ENCODE assay signal across 33 cellular contexts in the genomic region with DNA sequence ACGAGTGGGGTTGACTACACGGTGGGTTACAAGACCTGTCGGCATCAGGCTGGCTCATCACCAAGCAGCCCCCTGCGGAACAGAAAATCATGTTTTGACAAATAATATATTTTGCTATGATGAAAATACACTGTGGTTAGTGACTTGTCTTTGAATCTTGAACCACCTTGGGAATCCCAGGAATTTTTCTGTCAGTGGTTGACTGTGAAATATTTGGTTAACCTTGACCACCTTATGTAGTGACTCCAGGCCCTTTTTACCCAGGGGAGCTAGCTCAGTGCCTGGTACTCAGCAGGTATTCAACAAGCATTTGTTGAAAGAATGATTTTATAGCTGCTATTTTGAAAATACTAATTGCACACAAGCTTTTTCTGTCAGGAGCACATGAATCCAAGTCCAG.
"Had no signal": no experiment of that assay in that cellular context is flagged by ENCODE, and none has a peak within 500 bp of the region (broad histone marks: within the 10 kb centered on the region; RNA-seq: fewer than 3 reads in every experiment).

No MANE protein-coding gene starts in this region.

- H3K4me2 ChIP-seq: SK-N-SH had no signal

- H3K4me3 Mint-ChIP-seq: activated CD4-positive, alpha-beta T cell treated with anti-CD3 and anti-CD28 coated beads for 36 hours; activated CD4-positive, alpha-beta T cell treated with anti-CD3 and anti-CD28 coated beads, Interleukin-2, amount 10 ng/mL, durations not matched to agents 7 days and 5 days; activated CD8-positive, alpha-beta T cell treated with anti-CD3 and anti-CD28 coated beads, Interleukin-2, amount 10 ng/mL, durations not matched to agents 7 days and 5 days; activated naive CD4-positive, alpha-beta T cell treated with anti-CD3 and anti-CD28 coated beads, Interleukin-2, amount 50 U/mL, for 24 hours; activated naive CD8-positive, alpha-beta T cell treated with anti-CD3 and anti-CD28 coated beads, Interleukin-2, amount 10 ng/mL, durations not matched to agents 7 days and 5 days; activated T-cell treated with anti-CD3 and anti-CD28 coated beads, Interleukin-2, amount 50 U/mL, for 24 hours; T-helper 1 cell treated with Interleukin-12 subunit alpha and Interleukin-12 subunit beta and Interleukin-4 antibody, amounts not matched to agents 30 μg/mL and 1 μg/mL, for 36 hours; T-helper 2 cell treated with Interferon-gamma antibody and Interleukin-4, amounts not matched to agents 5 μg/mL and 100 μg/mL, for 36 hours had no signal

- H3K27ac Mint-ChIP-seq: activated CD4-positive, alpha-beta T cell treated with anti-CD3 and anti-CD28 coated beads for 36 hours; activated CD4-positive, alpha-beta T cell treated with anti-CD3 and anti-CD28 coated beads, Interleukin-2, amount 10 ng/mL, durations not matched to agents 7 days and 5 days; activated CD8-positive, alpha-beta T cell treated with anti-CD3 and anti-CD28 coated beads, Interleukin-2, amount 10 ng/mL, durations not matched to agents 7 days and 5 days; activated naive CD4-positive, alpha-beta T cell treated with anti-CD3 and anti-CD28 coated beads, Interleukin-2, amount 50 U/mL, for 24 hours; activated naive CD8-positive, alpha-beta T cell treated with anti-CD3 and anti-CD28 coated beads, Interleukin-2, amount 10 ng/mL, durations not matched to agents 7 days and 5 days; activated T-cell treated with anti-CD3 and anti-CD28 coated beads, Interleukin-2, amount 50 U/mL, for 24 hours; activated T-helper 2 cell treated with anti-CD3 and anti-CD28 coated beads, Interferon-gamma antibody, Interleukin-2, Interleukin-4, amounts not matched to agents 10 μg/mL and 5 μg/mL and 100 μg/mL, durations not matched to agents 14 hours and 24 hours and 36 hours; T-helper 1 cell treated with Interleukin-12 subunit alpha and Interleukin-12 subunit beta and Interleukin-4 antibody, amounts not matched to agents 30 μg/mL and 1 μg/mL, for 36 hours; T-helper 2 cell treated with Interferon-gamma antibody and Interleukin-4, amounts not matched to agents 5 μg/mL and 100 μg/mL, for 36 hours had no signal

- DNase-seq: activated CD4-positive, alpha-beta T cell treated with anti-CD3 and anti-CD28 coated beads for 36 hours; activated CD4-positive, alpha-beta T cell treated with anti-CD3 and anti-CD28 coated beads, Interleukin-2, amount 10 ng/mL, durations not matched to agents 7 days and 5 days; activated CD4-positive, alpha-beta T cell treated with anti-CD3 and anti-CD28 coated beads, Interleukin-2, amount 50 U/mL, for 48 hours; activated CD8-positive, alpha-beta T cell treated with anti-CD3 and anti-CD28 coated beads, Interleukin-2, amount 10 ng/mL, durations not matched to agents 7 days and 5 days; activated gamma-delta T cell; activated naive CD4-positive, alpha-beta T cell treated with Interleukin-2 at 50 U/mL for 16 hours; activated naive CD8-positive, alpha-beta T cell treated with anti-CD3 and anti-CD28 coated beads, Interleukin-2, amount 10 ng/mL, durations not matched to agents 7 days and 5 days; activated T-cell treated with anti-CD3 and anti-CD28 coated beads, Interleukin-2, amount 50 U/mL, for 24 hours; brain microvascular endothelial cell; central memory CD4-positive, alpha-beta T cell; Karpas-422; MG63; NCI-H1048; NCI-H1105 treated with DMSO at 0.1 percent for 48 hours; NCI-H1436; NCI-H1694; NCI-H1930; NCI-H2081 treated with DMSO at 0.1 percent for 48 hours; NCI-H226; NCI-H446 treated with DMSO at 0.1 percent for 48 hours; NCI-H524; RPMI8226; SHP77 treated with DMSO at 0.1 percent for 48 hours; SK-N-SH had no signal

- H3K27ac ChIP-seq: brain microvascular endothelial cell, SJSA1 had no signal

- H3K4me1 Mint-ChIP-seq: activated CD4-positive, alpha-beta T cell treated with anti-CD3 and anti-CD28 coated beads for 36 hours; activated CD4-positive, alpha-beta T cell treated with anti-CD3 and anti-CD28 coated beads, Interleukin-2, amount 10 ng/mL, durations not matched to agents 7 days and 5 days; activated naive CD4-positive, alpha-beta T cell treated with anti-CD3 and anti-CD28 coated beads, Interleukin-2, amount 50 U/mL, for 24 hours; activated naive CD8-positive, alpha-beta T cell treated with anti-CD3 and anti-CD28 coated beads, Interleukin-2, amount 10 ng/mL, durations not matched to agents 7 days and 5 days had no signal

- H3K27me3 ChIP-seq: brain microvascular endothelial cell, MG63 had no signal

- H3K27me3 Mint-ChIP-seq: activated CD4-positive, alpha-beta T cell treated with anti-CD3 and anti-CD28 coated beads for 36 hours; activated CD4-positive, alpha-beta T cell treated with anti-CD3 and anti-CD28 coated beads, Interleukin-2, amount 10 ng/mL, durations not matched to agents 7 days and 5 days; activated naive CD4-positive, alpha-beta T cell treated with anti-CD3 and anti-CD28 coated beads, Interleukin-2, amount 50 U/mL, for 24 hours; activated naive CD8-positive, alpha-beta T cell treated with anti-CD3 and anti-CD28 coated beads, Interleukin-2, amount 10 ng/mL, durations not matched to agents 7 days and 5 days; activated T-cell treated with anti-CD3 and anti-CD28 coated beads, Interleukin-2, amount 50 U/mL, for 24 hours had no signal

- H3K9me3 Mint-ChIP-seq: activated CD4-positive, alpha-beta T cell treated with anti-CD3 and anti-CD28 coated beads, Interleukin-2, amount 10 ng/mL, durations not matched to agents 7 days and 5 days; activated naive CD4-positive, alpha-beta T cell treated with anti-CD3 and anti-CD28 coated beads, Interleukin-2, amount 50 U/mL, for 24 hours; activated naive CD8-positive, alpha-beta T cell treated with anti-CD3 and anti-CD28 coated beads, Interleukin-2, amount 10 ng/mL, durations not matched to agents 7 days and 5 days; activated T-cell treated with anti-CD3 and anti-CD28 coated beads, Interleukin-2, amount 50 U/mL, for 24 hours; activated T-helper 2 cell treated with anti-CD3 and anti-CD28 coated beads, Interferon-gamma antibody, Interleukin-2, Interleukin-4, amounts not matched to agents 10 μg/mL and 5 μg/mL and 100 μg/mL, durations not matched to agents 14 hours and 24 hours and 36 hours; T-helper 1 cell treated with Interleukin-12 subunit alpha and Interleukin-12 subunit beta and Interleukin-4 antibody, amounts not matched to agents 30 μg/mL and 1 μg/mL, for 36 hours; T-helper 2 cell treated with Interferon-gamma antibody and Interleukin-4, amounts not matched to agents 5 μg/mL and 100 μg/mL, for 36 hours had no signal

- H3K36me3 Mint-ChIP-seq: activated naive CD4-positive, alpha-beta T cell treated with anti-CD3 and anti-CD28 coated beads, Interleukin-2, amount 50 U/mL, for 24 hours; activated naive CD8-positive, alpha-beta T cell treated with anti-CD3 and anti-CD28 coated beads, Interleukin-2, amount 10 ng/mL, durations not matched to agents 7 days and 5 days had no signal

- FAIRE-seq: astrocyte, TTC549 had no signal

- ATAC-seq: activated CD4-positive, alpha-beta T cell treated with anti-CD3 and anti-CD28 coated beads for 36 hours; activated CD4-positive, CD25-positive, alpha-beta regulatory T cell treated with anti-CD3 and anti-CD28 coated beads, Interleukin-2, amount 50 U/mL, for 24 hours; activated CD8-positive, alpha-beta T cell treated with anti-CD3 and anti-CD28 coated beads, Interleukin-2, amount 10 ng/mL, durations not matched to agents 7 days and 5 days; Panc1 had no signal

- H3K4me3 ChIP-seq: MG63, SJSA1 had no signal

- H3K36me3 ChIP-seq: brain microvascular endothelial cell, MG63, SJSA1 had no signal

- H3K4me1 ChIP-seq: SJSA1 had no signal

- H3K9ac ChIP-seq: SK-N-SH had no signal
